Comparison of ENCODE assay signal across 26 cellular contexts in the genomic region with DNA sequence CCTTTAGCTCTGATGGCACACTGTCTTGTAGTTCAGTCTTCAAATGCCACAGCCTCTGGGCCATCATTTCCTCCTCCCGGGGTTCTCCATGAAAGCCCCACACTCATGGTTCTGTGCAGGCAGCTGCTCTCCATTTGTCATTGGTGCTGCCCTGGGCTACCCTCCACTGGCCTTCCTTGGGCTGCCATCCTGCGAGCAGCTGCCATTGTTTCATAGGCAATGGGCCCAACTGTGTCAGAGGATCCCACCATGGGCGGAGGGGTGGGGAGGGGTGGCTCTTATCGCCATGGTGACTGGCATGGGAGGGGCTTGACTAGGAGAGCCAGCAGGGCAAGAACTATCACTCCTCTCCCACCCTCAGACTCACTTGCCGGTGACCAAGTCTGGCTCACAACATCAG.
"Had no signal": no experiment of that assay in that cellular context is flagged by ENCODE, and none has a peak within 500 bp of the region (broad histone marks: within the 10 kb centered on the region; RNA-seq: fewer than 3 reads in every experiment).

No MANE protein-coding gene starts in this region.

- H3K4me1 Mint-ChIP-seq: activated naive CD8-positive, alpha-beta T cell treated with anti-CD3 and anti-CD28 coated beads, Interleukin-2, amount 50 U/mL, for 24 hours; activated T-helper 17 cell treated with anti-CD3 and anti-CD28 coated beads, Interleukin-2, amount 50 U/mL, for 72 hours; central memory CD8-positive, alpha-beta T cell had no signal

- H3K4me3 ChIP-seq: esophagus squamous epithelium, lower lobe of right lung, mucosa of descending colon, testis, uterus had no signal

- H3K4me2 ChIP-seq: SK-N-SH had no signal

- DNase-seq: activated CD4-positive, alpha-beta T cell treated with anti-CD3 and anti-CD28 coated beads for 1 hour; activated CD4-positive, alpha-beta T cell treated with anti-CD3 and anti-CD28 coated beads, Interleukin-2, amount 50 U/mL, for 1 hour; activated CD8-positive, alpha-beta T cell treated with anti-CD3 and anti-CD28 coated beads for 36 hours; activated gamma-delta T cell treated with Interleukin-2 at 50 U/mL for 16 hours; activated naive CD4-positive, alpha-beta T cell treated with anti-CD3 and anti-CD28 coated beads, Interleukin-2, amount 50 U/mL, for 16 hours; activated naive CD8-positive, alpha-beta T cell treated with anti-CD3 and anti-CD28 coated beads, Interleukin-2, amount 50 U/mL, for 24 hours; activated T-cell treated with anti-CD3 and anti-CD28 coated beads, Interleukin-2, amount 50 U/mL, for 4 hours; esophagus squamous epithelium; foreskin melanocyte; lower lobe of right lung; mucosa of descending colon; nephron progenitor cell; nucleus accumbens; right cardiac atrium; SK-N-SH; stimulated activated CD4-positive, alpha-beta T cell treated with anti-CD3 and anti-CD28 coated beads, Interleukin-15, amount 100 ng/mL, for 24 hours; stimulated activated CD4-positive, alpha-beta T cell treated with anti-CD3 and anti-CD28 coated beads, Interleukin-2, amount 100 ng/mL, for 24 hours; stimulated activated naive CD4-positive, alpha-beta T cell treated with Interleukin-2 at 50 U/mL for 16 hours; SW 1271; T-helper 9 cell; testis; uterus had no signal

- H3K9me3 Mint-ChIP-seq: central memory CD8-positive, alpha-beta T cell; dendritic cell treated with granulocyte-macrophage colony-stimulating factor and Interleukin-4, amounts not matched to agents 40 ng/mL and 50 ng/mL, for 4 days; T-helper 1 cell treated with Interleukin-12 subunit alpha and Interleukin-12 subunit beta and Interleukin-4 antibody, amounts not matched to agents 30 μg/mL and 1 μg/mL, for 36 hours had no signal

- H3K27ac ChIP-seq: esophagus squamous epithelium, lower lobe of right lung, testis, uterus had no signal

- H3K27ac Mint-ChIP-seq: activated CD8-positive, alpha-beta T cell treated with anti-CD3 and anti-CD28 coated beads for 36 hours; activated naive CD8-positive, alpha-beta T cell treated with anti-CD3 and anti-CD28 coated beads, Interleukin-2, amount 50 U/mL, for 24 hours; activated T-helper 17 cell treated with anti-CD3 and anti-CD28 coated beads, Interleukin-2, amount 50 U/mL, for 72 hours; dendritic cell treated with granulocyte-macrophage colony-stimulating factor and Interleukin-4, amounts not matched to agents 40 ng/mL and 50 ng/mL, for 4 days; nephron progenitor cell; T-helper 1 cell treated with Interleukin-12 subunit alpha and Interleukin-12 subunit beta and Interleukin-4 antibody, amounts not matched to agents 30 μg/mL and 1 μg/mL, for 36 hours had no signal

- H3K27me3 Mint-ChIP-seq: activated CD8-positive, alpha-beta T cell treated with anti-CD3 and anti-CD28 coated beads for 36 hours; activated naive CD8-positive, alpha-beta T cell treated with anti-CD3 and anti-CD28 coated beads, Interleukin-2, amount 50 U/mL, for 24 hours; activated T-helper 17 cell treated with anti-CD3 and anti-CD28 coated beads, Interleukin-2, amount 50 U/mL, for 72 hours had no signal

- H3K4me1 ChIP-seq: esophagus squamous epithelium, lower lobe of right lung, uterus had no signal

- ATAC-seq: activated CD8-positive, alpha-beta T cell treated with anti-CD3 and anti-CD28 coated beads for 36 hours; activated naive CD8-positive, alpha-beta T cell treated with anti-CD3 and anti-CD28 coated beads, Interleukin-2, amount 50 U/mL, for 24 hours; activated T-cell treated with anti-CD3 and anti-CD28 coated beads, Interleukin-2, amount 50 U/mL, for 4 hours; activated T-helper 17 cell treated with anti-CD3 and anti-CD28 coated beads, Interleukin-2, amount 50 U/mL, for 72 hours; lower lobe of right lung; mucosa of descending colon; right cardiac atrium had no signal

- H3K36me3 ChIP-seq: esophagus squamous epithelium, lower lobe of right lung, uterus had no signal

- H3K9me3 ChIP-seq: esophagus squamous epithelium, lower lobe of right lung, mucosa of descending colon, SK-N-SH, testis, uterus had no signal

- H3K27me3 ChIP-seq: esophagus squamous epithelium, testis, uterus had no signal

- H3K9ac ChIP-seq: SK-N-SH had no signal

- H3K4me3 Mint-ChIP-seq: activated CD8-positive, alpha-beta T cell treated with anti-CD3 and anti-CD28 coated beads for 36 hours; activated naive CD8-positive, alpha-beta T cell treated with anti-CD3 and anti-CD28 coated beads, Interleukin-2, amount 50 U/mL, for 24 hours; activated T-cell treated with anti-CD3 and anti-CD28 coated beads, Interleukin-2, amount 50 U/mL, for 4 hours; activated T-helper 17 cell treated with anti-CD3 and anti-CD28 coated beads, Interleukin-2, amount 50 U/mL, for 72 hours; central memory CD8-positive, alpha-beta T cell; dendritic cell treated with granulocyte-macrophage colony-stimulating factor and Interleukin-4, amounts not matched to agents 40 ng/mL and 50 ng/mL, for 4 days; nephron progenitor cell; T-helper 1 cell treated with Interleukin-12 subunit alpha and Interleukin-12 subunit beta and Interleukin-4 antibody, amounts not matched to agents 30 μg/mL and 1 μg/mL, for 36 hours had no signal
